8 cellular contexts compared by ENCODE assay signal in genomic region chr12:10612954-10613333, GRCh38. TPM values are rescaled to one million over a fixed set of nuclear protein-coding genes. Genes with fewer than 3 reads are reported as not detected.
DNase-seq lines count a peak whose midpoint lies in the region; ATAC-seq and TF ChIP-seq lines count a peak whose summit lies in the region.

No MANE protein-coding gene starts in this region.

- H3K4me3 Mint-ChIP-seq in activated naive CD8-positive, alpha-beta T cell treated with anti-CD3 and anti-CD28 coated beads, Interleukin-2, amount 50 U/mL, for 24 hours = peak overlapping the region; percentile 100

- H3K4me3 ChIP-seq in AG04450 (ENCODE audit: low read depth, low read length) (peak overlapping the region; percentile 95), HL-60 (replicated peaks; ENCODE audit: insufficient read depth, low read length) (peak overlapping the region; percentile 64), kidney epithelial cell (ENCODE audit: low read depth, low read length) (peak overlapping the region; percentile 84), subcutaneous abdominal adipose tissue (ENCODE audit: low read depth in 1 of 5, low read length in 5 of 5) (peak overlapping the region; percentile 82 to 97 (median 92))

- peak; percentile 14 for ATAC-seq in GM19351 (IDR thresholded peaks at IDR 0.05; ENCODE audit: unreplicated experiment)
- ATAC-seq in activated naive CD8-positive, alpha-beta T cell treated with anti-CD3 and anti-CD28 coated beads, Interleukin-2, amount 50 U/mL, for 24 hours = no peak

- H3K27ac ChIP-seq in AG04450 (ENCODE audit: low read depth, low read length) (peak overlapping the region; percentile 84), HL-60 (replicated peaks) (peak overlapping the region; percentile 97), subcutaneous abdominal adipose tissue (ENCODE audit: low read depth, low read length) (peak overlapping the region; percentile 88)

- peaks cover 3 to 20% (median 19%) of the 10 kb centered on the region in 5 donors for H3K4me1 ChIP-seq in subcutaneous abdominal adipose tissue (ENCODE audit: control insufficient read depth in 5 of 5, insufficient read depth in 5 of 5, low read length in 5 of 5)

- POLR2A ChIA-PET in AG04450 (lab: Yijun Ruan, JAX) = no interaction called here

- no peaks in the 10 kb centered on the region for H3K9me3 ChIP-seq in AG04450 (ENCODE audit: control insufficient read depth, insufficient read depth, low read length)
- no peaks in the 10 kb centered on the region for H3K9me3 ChIP-seq in subcutaneous abdominal adipose tissue (ENCODE audit: control insufficient read depth in 5 of 5, low read length in 5 of 5)

- peaks cover 39% of the 10 kb centered on the region for H3K4me1 Mint-ChIP-seq in activated naive CD8-positive, alpha-beta T cell treated with anti-CD3 and anti-CD28 coated beads, Interleukin-2, amount 50 U/mL, for 24 hours

- H3K9ac ChIP-seq in subcutaneous abdominal adipose tissue (ENCODE audit: low read length in 5 of 5) = peak overlapping the region; percentile 81 to 98 (median 96)

- H3K9me3 Mint-ChIP-seq in activated naive CD8-positive, alpha-beta T cell treated with anti-CD3 and anti-CD28 coated beads, Interleukin-2, amount 50 U/mL, for 24 hours = no peaks in the 10 kb centered on the region

- DNase-seq in AG04450 (ENCODE audit: low read depth, low spot score) (no peak), HL-60 (ENCODE audit: low read depth in 1 of 2, low spot score in 1 of 2) (no peak), kidney epithelial cell (ENCODE audit: low read depth) (no peak), H4 (ENCODE audit: low spot score) (no peak), GM03348 (ENCODE audit: low spot score) (no peak)
- DNase-seq in activated naive CD8-positive, alpha-beta T cell treated with anti-CD3 and anti-CD28 coated beads, Interleukin-2, amount 50 U/mL, for 24 hours = peak; percentile 9

- peak overlapping the region; percentile 100 for H3K27ac Mint-ChIP-seq in activated naive CD8-positive, alpha-beta T cell treated with anti-CD3 and anti-CD28 coated beads, Interleukin-2, amount 50 U/mL, for 24 hours

- CTCF ChIA-PET in AG04450 (lab: Charles Lee) = interaction anchor here (3.6 kb wide), 1 partner anchor 137 kb away, joined by 24 read pairs; no protein-coding TSS in a partner anchor

- H3K27me3 ChIP-seq in AG04450 (ENCODE audit: control insufficient read depth, insufficient read depth, low read length) (no peaks in the 10 kb centered on the region), HL-60 (ENCODE audit: insufficient read depth, poor library complexity, severe bottlenecking) (no peaks in the 10 kb centered on the region), kidney epithelial cell (ENCODE audit: control insufficient read depth, insufficient read depth, low read length) (no peaks in the 10 kb centered on the region), subcutaneous abdominal adipose tissue (ENCODE audit: control insufficient read depth in 5 of 5, insufficient read depth in 4 of 5, low read length in 5 of 5) (no peaks in the 10 kb centered on the region)

- H3K36me3 ChIP-seq in kidney epithelial cell (ENCODE audit: control insufficient read depth, insufficient read depth, low read length) (no peaks in the 10 kb centered on the region), subcutaneous abdominal adipose tissue (ENCODE audit: control insufficient read depth in 5 of 5, insufficient read depth in 5 of 5, low read length in 5 of 5) (peaks cover 6 to 20% (median 14%) of the 10 kb centered on the region in 5 donors)

- H3K36me3 Mint-ChIP-seq in activated naive CD8-positive, alpha-beta T cell treated with anti-CD3 and anti-CD28 coated beads, Interleukin-2, amount 50 U/mL, for 24 hours (ENCODE audit: low read depth) = peaks cover 46% of the 10 kb centered on the region

- no peak for TF ChIP-seq CTCF in AG04450 (IDR thresholded peaks at IDR 0.05; ENCODE audit: low read depth, low read length)
- TF ChIP-seq CTCF in HL-60 (IDR thresholded peaks at IDR 0.05; ENCODE audit: insufficient read depth, low read length) = no peak
- no peak for TF ChIP-seq CTCF in kidney epithelial cell (IDR thresholded peaks at IDR 0.05; ENCODE audit: insufficient read depth, low read length, poor library complexity, severe bottlenecking)

- H3K27me3 Mint-ChIP-seq in activated naive CD8-positive, alpha-beta T cell treated with anti-CD3 and anti-CD28 coated beads, Interleukin-2, amount 50 U/mL, for 24 hours = peaks cover 3% of the 10 kb centered on the region

RNA-seq across cellular contexts. Expression of gene MAGOHB, which starts 0.5 kb away (rescaled TPM):
- 22.5 and 42.9 TPM in 2 replicates for polyA plus RNA-seq in AG04450 (2011; rRNA removed)
- 13.2 and 13.8 TPM in 2 replicates for polyA minus RNA-seq in AG04450 (2011; rRNA and poly(A)+ RNA removed)
- 21.7 and 31.1 TPM in 2 replicates for total RNA-seq in kidney epithelial cell
- 63.2 and 116 TPM in 2 replicates for total RNA-seq in H4 (2014; rRNA removed; shearing (Covaris generic))
